ENCODE assay signal across 7 cellular contexts in genomic region chr15:97750071-97750470, GRCh38.
"Had no signal": no experiment of that assay in that cellular context is flagged by ENCODE, and none has a peak within 500 bp of the region (broad histone marks: within the 10 kb centered on the region; RNA-seq: fewer than 3 reads in every experiment).

No MANE protein-coding gene starts in this region.

- DNase-seq: H9, HCEC 1CT, KBM-7 had no signal

- H3K4me1 Mint-ChIP-seq: IgD-negative memory B cell had no signal

- H3K4me3 ChIP-seq: GM23338 had no signal

- H3K27ac Mint-ChIP-seq: GM23338, H9, IgD-negative memory B cell had no signal

- H3K4me3 Mint-ChIP-seq: GM23338, H9, IgD-negative memory B cell had no signal

- H2AFZ ChIP-seq: GM23338 had no signal

- H3K36me3 Mint-ChIP-seq: IgD-negative memory B cell had no signal

- ATAC-seq: GM23338, HepG2 had no signal

- H3K27ac ChIP-seq: HL-60 had no signal

- H3K4me2 ChIP-seq: GM23338 had no signal

- H3K9me3 Mint-ChIP-seq: GM23338, H9, IgD-negative memory B cell had no signal

- H3K27me3 Mint-ChIP-seq: IgD-negative memory B cell had no signal
